Comparison of ENCODE assay signal across 8 cellular contexts in genomic region chr10:26555719-26556368, GRCh38.
A peak's percentile ranks its signal among the peaks of the same experiment; 100 is the strongest.
DNase-seq lines count a peak whose midpoint lies in the region; ATAC-seq, FAIRE-seq and TF ChIP-seq lines count a peak whose summit lies in the region.

No MANE protein-coding gene starts in this region.

- H3K9me3 ChIP-seq in astrocyte (ENCODE audit: insufficient read depth, low read depth, low read length) (no peaks in the 10 kb centered on the region), thoracic aorta (no peaks in the 10 kb centered on the region)

- no peak overlapping the region for H3K4me3 ChIP-seq in astrocyte (ENCODE audit: insufficient read depth, low read depth, low read length)
- no peak overlapping the region for H3K4me3 ChIP-seq in thoracic aorta

- H3K4me3 Mint-ChIP-seq in astrocyte (ENCODE audit: unreplicated experiment), result no peak overlapping the region

- H3K36me3 ChIP-seq in astrocyte (ENCODE audit: insufficient read depth, low read length) (no peaks in the 10 kb centered on the region), thoracic aorta (no peaks in the 10 kb centered on the region)

- H3K27me3 ChIP-seq in astrocyte (ENCODE audit: insufficient read depth, low read length) (no peaks in the 10 kb centered on the region), layer of hippocampus (ENCODE audit: control insufficient read depth, insufficient read depth, low read length) (no peaks in the 10 kb centered on the region), thoracic aorta (replicated peaks; ENCODE audit: insufficient read depth) (no peaks in the 10 kb centered on the region)

- DNase-seq in SIG-M5 treated with dmso at 0.1 percent for 504 hours (lab: John Stamatoyannopoulos, UW; ENCODE audit: unreplicated experiment), result peak; percentile 77
- no peak for DNase-seq in SIG-M5 (lab: John Stamatoyannopoulos, UW)
- peak; percentile 58 for DNase-seq in astrocyte (ENCODE audit: low read depth)
- DNase-seq in thoracic aorta (ENCODE audit: low spot score), result peak; percentile 35
- DNase-seq in stimulated activated CD8-positive, alpha-beta memory T cell treated with anti-CD3 and anti-CD28 coated beads, Interleukin-4, amount 100 ng/mL, for 48 hours, result no peak
- DNase-seq in NCI-H774 (lab: John Stamatoyannopoulos, UW), result no peak

- no peak overlapping the region for H3K27ac Mint-ChIP-seq in astrocyte (ENCODE audit: unreplicated experiment)

- ATAC-seq in thoracic aorta (ENCODE audit: insufficient number of reproducible peaks, low FRiP score, low read depth) (no peak), GM19035 (IDR thresholded peaks at IDR 0.05; ENCODE audit: unreplicated experiment) (no peak)

- no peak overlapping the region for H3K9ac ChIP-seq in astrocyte (ENCODE audit: low read length)

- no peaks in the 10 kb centered on the region for H4K20me1 ChIP-seq in astrocyte (ENCODE audit: insufficient read depth, low read length)

- FAIRE-seq in astrocyte (lab: Jason Lieb, UNC), result no peak

- H3K79me2 ChIP-seq in astrocyte (ENCODE audit: insufficient read depth, low read length), result no peaks in the 10 kb centered on the region

- no peak overlapping the region for H2AFZ ChIP-seq in astrocyte (ENCODE audit: low read depth, low read length)

- no peak for TF ChIP-seq CTCF in astrocyte (IDR thresholded peaks at IDR 0.05; ENCODE audit: insufficient read depth, low read depth, low read length)
- no peak for TF ChIP-seq CTCF in thoracic aorta (IDR thresholded peaks at IDR 0.05)

- H3K36me3 Mint-ChIP-seq in astrocyte (ENCODE audit: low read depth, unreplicated experiment), result peaks cover 2% of the 10 kb centered on the region

- peaks cover 9% of the 10 kb centered on the region for H3K4me1 Mint-ChIP-seq in astrocyte (ENCODE audit: low read depth, unreplicated experiment)

- H3K4me2 ChIP-seq in astrocyte (ENCODE audit: low read length), result no peak overlapping the region

- H3K4me1 ChIP-seq in astrocyte (ENCODE audit: insufficient read depth, low read length) (no peaks in the 10 kb centered on the region), thoracic aorta (ENCODE audit: control insufficient read depth in 1 of 2, low read depth in 2 of 2) (peaks cover 0 to 6% of the 10 kb centered on the region in 2 donors)

- H3K9me3 Mint-ChIP-seq in astrocyte (ENCODE audit: unreplicated experiment), result peaks cover 12% of the 10 kb centered on the region

- no peaks in the 10 kb centered on the region for H3K27me3 Mint-ChIP-seq in astrocyte (ENCODE audit: low read depth, unreplicated experiment)

- no peak overlapping the region for H3K27ac ChIP-seq in astrocyte (ENCODE audit: low read depth, low read length)
- peak overlapping the region; percentile 18 for H3K27ac ChIP-seq in layer of hippocampus (ENCODE audit: low read depth, low read length)
- H3K27ac ChIP-seq in thoracic aorta, result no peak overlapping the region

Comparison
In these comparisons a context has a peak if more than half of its experiments do, and no peak if none do; other contexts are left out.
1. DNase-seq: peak in SIG-M5 treated with dmso at 0.1 percent for 504 hours (single experiment), astrocyte (single experiment) and thoracic aorta (single experiment); none in SIG-M5 (single experiment), stimulated activated CD8-positive, alpha-beta memory T cell treated with anti-CD3 and anti-CD28 coated beads, Interleukin-4, amount 100 ng/mL, for 48 hours (single experiment) and NCI-H774 (single experiment).